Comparison of ENCODE assay signal across 1 cellular context in genomic region chr2:28365158-28365557, GRCh38.
TF ChIP-seq lines count a peak whose summit lies in the region.

No MANE protein-coding gene starts in this region.

TF ChIP-seq in K562, 482 proteins besides CTCF, POLR2A, EP300 and RAD21 (continued from another document):
- TF ChIP-seq WHSC1 (IDR thresholded peaks at IDR 0.05; ENCODE audit: low read length), result no peak
- no peak for TF ChIP-seq ZNF217 (CRISPR knock-in tag; IDR thresholded peaks at IDR 0.05)
- TF ChIP-seq DNMT1 (IDR thresholded peaks at IDR 0.05), result no peak
- no peak for TF ChIP-seq HBP1 (CRISPR knock-in tag; IDR thresholded peaks at IDR 0.05)
- no peak for TF ChIP-seq NFATC3 (IDR thresholded peaks at IDR 0.05)
- TF ChIP-seq BRCA1 (IDR thresholded peaks at IDR 0.05), result no peak
- no peak for TF ChIP-seq BRCA1 (CRISPR knock-in tag; IDR thresholded peaks at IDR 0.05)
- TF ChIP-seq ZBED1 (IDR thresholded peaks at IDR 0.05), result no peak
- no peak for TF ChIP-seq DIDO1 (tag; IDR thresholded peaks at IDR 0.05; ENCODE audit: low read depth)
